ENCODE assay signal across 7 cellular contexts in the genomic region with DNA sequence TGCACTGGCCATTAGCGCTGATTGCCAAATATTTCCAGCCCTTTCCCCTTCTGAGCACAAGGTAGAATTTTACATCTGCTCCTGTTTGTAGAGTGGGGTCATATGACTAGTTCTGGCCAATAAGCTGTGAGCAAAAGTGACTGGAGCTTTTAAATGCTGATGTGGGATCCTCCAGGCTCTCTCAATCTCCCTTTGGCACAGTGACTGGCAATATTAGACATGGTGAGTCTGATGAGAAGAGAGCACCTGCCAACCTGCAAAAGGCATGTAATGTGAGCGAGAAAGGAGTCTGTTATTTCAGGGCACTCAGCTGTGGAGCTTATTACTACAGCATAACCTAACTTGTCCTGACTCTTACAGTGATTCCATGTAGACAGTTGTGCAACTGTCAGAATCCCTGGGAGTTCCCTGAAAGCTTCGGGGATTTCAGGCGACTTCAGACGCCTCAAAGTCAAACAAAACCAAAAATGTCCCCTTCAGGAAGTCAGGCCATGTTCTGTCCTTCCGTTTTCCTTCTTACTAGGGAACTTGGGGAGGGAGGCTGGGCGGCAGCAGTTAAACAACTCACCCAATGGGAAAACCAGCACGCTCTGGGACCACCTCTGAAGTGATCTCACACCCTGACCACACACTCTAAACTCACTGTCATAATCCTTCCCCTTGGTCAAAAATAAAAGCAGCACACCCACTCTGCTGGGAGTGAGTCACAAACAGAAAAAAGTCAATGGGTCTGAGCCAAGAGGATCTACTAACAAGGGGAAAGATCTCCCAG. TPM values are rescaled to one million over a fixed set of nuclear protein-coding genes. Genes with fewer than 3 reads are reported as not detected.
A peak's percentile ranks its signal among the peaks of the same experiment; 100 is the strongest.
DNase-seq lines count a peak whose midpoint lies in the region; ATAC-seq and TF ChIP-seq lines count a peak whose summit lies in the region.

No MANE protein-coding gene starts in this region.

- DNase-seq in HFF-Myc (ENCODE audit: extremely low read depth, low read depth): peak; percentile 93
- DNase-seq in NOMO-1 treated with dmso at 0.1 percent for 144 hours (lab: John Stamatoyannopoulos, UW; ENCODE audit: unreplicated experiment): peak; percentile 98
- DNase-seq in adrenal gland: peak in 6 of 7 donors; percentile 66 to 83 (median 70)
- peak; percentile 68 for DNase-seq in lung (ENCODE audit: low spot score)
- DNase-seq in NCI-H1105 (lab: John Stamatoyannopoulos, UW): no peak
- no peak for DNase-seq in DMS79 treated with DMSO at 0.1 percent for 48 hours (lab: John Stamatoyannopoulos, UW)

- H3K4me3 ChIP-seq in HFF-Myc (replicated peaks; ENCODE audit: low read depth, low read length): no peak overlapping the region
- H3K4me3 ChIP-seq in adrenal gland: no peak overlapping the region
- H3K4me3 ChIP-seq in lung: no peak overlapping the region

- H3K27ac ChIP-seq in adrenal gland (peak overlapping the region in 4 of 5 donors; percentile 49 to 94 (median 63)), lung (ENCODE audit: low read depth in 1 of 2, low read length in 1 of 2) (peak overlapping the region in 1 of 2 donors; percentile 49)

- no peaks in the 10 kb centered on the region for H3K9me3 ChIP-seq in adrenal gland (replicated peaks in 1 of 3)
- H3K9me3 ChIP-seq in lung (ENCODE audit: control insufficient read depth in 2 of 2, insufficient read depth in 1 of 2, low read length in 1 of 2): no peaks in the 10 kb centered on the region

- H3K27me3 ChIP-seq in adrenal gland (no peaks in the 10 kb centered on the region), lung (ENCODE audit: control insufficient read depth, insufficient read depth) (no peaks in the 10 kb centered on the region)

- H3K4me1 ChIP-seq in adrenal gland (replicated peaks in 1 of 2) (peaks cover 33 to 57% of the 10 kb centered on the region in 2 donors), lung (ENCODE audit: control insufficient read depth in 2 of 2, insufficient read depth in 2 of 2, low read length in 2 of 2) (peaks cover 3 to 12% of the 10 kb centered on the region in 2 donors)

- TF ChIP-seq POLR2A in adrenal gland (IDR thresholded peaks at IDR 0.05): no peak

- H3K36me3 ChIP-seq in adrenal gland (replicated peaks in 1 of 2) (no peaks in the 10 kb centered on the region), lung (ENCODE audit: control insufficient read depth in 2 of 2, insufficient read depth in 2 of 2, low read length in 2 of 2) (no peaks in the 10 kb centered on the region)

- intact Hi-C loops in adrenal gland (cut with DNase I): no loop called here

- TF ChIP-seq CTCF in HFF-Myc (IDR thresholded peaks at IDR 0.05; ENCODE audit: low read depth, low read length, missing control alignments) (no peak), adrenal gland (IDR thresholded peaks at IDR 0.05) (no peak), lung (IDR thresholded peaks at IDR 0.05; ENCODE audit: control extremely low read depth, extremely low read depth) (no peak)

- ATAC-seq in GM18502 (IDR thresholded peaks at IDR 0.05; ENCODE audit: poor library complexity, unreplicated experiment): peak; percentile 67
- peak; percentile 63 for ATAC-seq in lung (ENCODE audit: insufficient read depth, low FRiP score)

- 42 to 52% (median 44%) methylated on average over 7 to 8 of the region's 8 CpGs for WGBS in adrenal gland, 4 donors
- WGBS in lung, 2 donors: 33 to 34% methylated on average over 8 of the region's 8 CpGs

RNA-seq across cellular contexts. Expression of a gene that starts 3.6 kb away (rescaled TPM):
- 10 to 100 TPM; 22.8 to 57.9 (median 38.7) TPM for total RNA-seq in adrenal gland
- polyA plus RNA-seq in adrenal gland: 10 to 100 TPM in 2 of 3 donors, 1 to 10 TPM in 1; 9.3 to 25.2 (median 10.4) TPM
- total RNA-seq in lung: 10 to 100 TPM; 23.7 to 37.7 TPM
- polyA plus RNA-seq in lung: 10 to 100 TPM; 10.3 to 38.2 TPM

RNA-seq across cellular contexts. Expression of a gene that starts 33.5 kb away (rescaled TPM):
- total RNA-seq in adrenal gland (10 to 100 TPM in 1 of 8 donors, 1 to 10 TPM in 7; 3.6 to 11.1 (median 7.7) TPM), lung (10 to 100 TPM in 1 of 2 donors, 1 to 10 TPM in 1; 7.5 to 15.8 TPM)
- polyA plus RNA-seq in adrenal gland (1 to 10 TPM; 2.9 to 5.1 (median 3.5) TPM), lung (10 to 100 TPM in 1 of 2 donors, 1 to 10 TPM in 1; 6.1 to 17.1 TPM)

Comparison
In these comparisons a context has a peak if more than half of its experiments do, and no peak if none do; other contexts are left out.
1. DNase-seq: peak in HFF-Myc (single experiment), NOMO-1 treated with dmso at 0.1 percent for 144 hours (single experiment), adrenal gland (6 of 7) and lung (single experiment); none in NCI-H1105 (single experiment) and DMS79 treated with DMSO at 0.1 percent for 48 hours (single experiment).